21 cellular contexts compared by ENCODE assay signal in genomic region chr1:148158594-148158993, GRCh38. TPM values are rescaled to one million over a fixed set of nuclear protein-coding genes. Genes with fewer than 3 reads are reported as not detected.
A peak's percentile ranks its signal among the peaks of the same experiment; 100 is the strongest.
DNase-seq lines count a peak whose midpoint lies in the region; ATAC-seq and TF ChIP-seq lines count a peak whose summit lies in the region.
"Had no signal": no experiment of that assay in that cellular context is flagged by ENCODE, and none has a peak within 500 bp of the region (broad histone marks: within the 10 kb centered on the region; RNA-seq: fewer than 3 reads in every experiment).

No MANE protein-coding gene starts in this region.

- H3K9ac ChIP-seq in mesendoderm (ENCODE audit: low read length), result no peak overlapping the region

- no peak overlapping the region for H3K4ac ChIP-seq in mesendoderm (ENCODE audit: low read depth, low read length)

- no peak overlapping the region for H2BK5ac ChIP-seq in mesendoderm (ENCODE audit: low read length)

- H2BK15ac ChIP-seq in mesendoderm (replicated peaks; ENCODE audit: low read depth), result no peak overlapping the region

- peaks cover 45% of the 10 kb centered on the region for H3K27me3 ChIP-seq in left ventricle myocardium inferior (ENCODE audit: low read depth)
- no peaks in the 10 kb centered on the region for H3K27me3 ChIP-seq in mesendoderm (ENCODE audit: insufficient read depth, low read length, poor library complexity)
- H3K27me3 ChIP-seq: SJSA1 had no signal

- no peak overlapping the region for H4K8ac ChIP-seq in mesendoderm (ENCODE audit: low read depth, low read length)

- no peak for DNase-seq in left ventricle myocardium inferior
- DNase-seq in Right ventricle myocardium superior, result no peak
- DNase-seq in dermis blood vessel endothelial cell, result peak; percentile 2
- DNase-seq in mesendoderm, result peak; percentile 22
- DNase-seq in activated CD4-positive, alpha-beta memory T cell treated with anti-CD3 and anti-CD28 coated beads, Interleukin-2, amount 10 ng/mL, durations not matched to agents 7 days and 5 days, result no peak
- no peak for DNase-seq in DMS53 treated with DMSO at 0.1 percent for 48 hours (lab: John Stamatoyannopoulos, UW; ENCODE audit: unreplicated experiment)
- DNase-seq: 8988T, DMS 273 treated with DMSO at 0.1 percent for 48 hours, GOT3, IMR-90, Karpas-422, NCI-H1092, NCI-H1436 treated with DMSO at 0.1 percent for 48 hours, NCI-H2029, NCI-H345, NCI-H526, PC-9 had no signal

- H3K27me3 Mint-ChIP-seq in activated CD4-positive, alpha-beta memory T cell treated with anti-CD3 and anti-CD28 coated beads, Interleukin-2, amount 10 ng/mL, durations not matched to agents 7 days and 5 days, result peaks cover 23% of the 10 kb centered on the region

- no peaks in the 10 kb centered on the region for H3K79me1 ChIP-seq in mesendoderm (ENCODE audit: low read length)

- no peaks in the 10 kb centered on the region for H3K9me3 ChIP-seq in left ventricle myocardium inferior (replicated peaks)
- H3K9me3 ChIP-seq: SJSA1 had no signal

- peaks cover 2% of the 10 kb centered on the region for H3K4me1 Mint-ChIP-seq in activated CD4-positive, alpha-beta memory T cell treated with anti-CD3 and anti-CD28 coated beads, Interleukin-2, amount 10 ng/mL, durations not matched to agents 7 days and 5 days

- no peak overlapping the region for H3K56ac ChIP-seq in mesendoderm (ENCODE audit: low read length)

- WGBS in mesendoderm (ENCODE audit: extremely low coverage, insufficient coverage, low lambda C conversion rate), result no CpG with 5 or more reads among the region's 8 CpGs

- POLR2A ChIA-PET in activated CD4-positive, alpha-beta memory T cell treated with anti-CD3 and anti-CD28 coated beads, Interleukin-2, amount 10 ng/mL, durations not matched to agents 7 days and 5 days (lab: Charles Lee), result no interaction called here

- no peaks in the 10 kb centered on the region for H3K36me3 ChIP-seq in left ventricle myocardium inferior
- H3K36me3 ChIP-seq in mesendoderm (ENCODE audit: control insufficient read depth, insufficient read depth, low read length), result no peaks in the 10 kb centered on the region
- H3K36me3 ChIP-seq: SJSA1 had no signal

- H2AK5ac ChIP-seq in mesendoderm (ENCODE audit: low read length), result no peak overlapping the region

- no peak for TF ChIP-seq CTCF in left ventricle myocardium inferior (IDR thresholded peaks at IDR 0.05; ENCODE audit: borderline replicate concordance)

- no peak overlapping the region for H3K4me3 Mint-ChIP-seq in activated CD4-positive, alpha-beta memory T cell treated with anti-CD3 and anti-CD28 coated beads, Interleukin-2, amount 10 ng/mL, durations not matched to agents 7 days and 5 days

- H3K4me2 ChIP-seq in mesendoderm (ENCODE audit: low read length), result no peak overlapping the region
- H3K4me2 ChIP-seq: PC-9 had no signal

- no peaks in the 10 kb centered on the region for H3K79me2 ChIP-seq in mesendoderm (ENCODE audit: control insufficient read depth, insufficient read depth, low read length)

- H3K23ac ChIP-seq in mesendoderm (ENCODE audit: low read length), result no peak overlapping the region

- no peak overlapping the region for H3K27ac Mint-ChIP-seq in activated CD4-positive, alpha-beta memory T cell treated with anti-CD3 and anti-CD28 coated beads, Interleukin-2, amount 10 ng/mL, durations not matched to agents 7 days and 5 days

- H3K36me3 Mint-ChIP-seq in activated CD4-positive, alpha-beta memory T cell treated with anti-CD3 and anti-CD28 coated beads, Interleukin-2, amount 10 ng/mL, durations not matched to agents 7 days and 5 days (ENCODE audit: low read depth), result no peaks in the 10 kb centered on the region

- H3K27ac ChIP-seq in left ventricle myocardium inferior (replicated peaks) (peak overlapping the region; percentile 33), mesendoderm (ENCODE audit: low read depth, low read length) (no peak overlapping the region)
- H3K27ac ChIP-seq: HL-60, PC-9, SJSA1 had no signal

- no peaks in the 10 kb centered on the region for H3K4me1 ChIP-seq in left ventricle myocardium inferior
- H3K4me1 ChIP-seq in mesendoderm (ENCODE audit: control insufficient read depth, low read depth, low read length), result no peaks in the 10 kb centered on the region
- H3K4me1 ChIP-seq: SJSA1 had no signal

- no peak overlapping the region for H3K18ac ChIP-seq in mesendoderm (ENCODE audit: low read length)

- no peak overlapping the region for H2BK120ac ChIP-seq in mesendoderm (ENCODE audit: low read depth, low read length)

- H3K4me3 ChIP-seq in left ventricle myocardium inferior (no peak overlapping the region), mesendoderm (ENCODE audit: low read length) (no peak overlapping the region)
- H3K4me3 ChIP-seq: PC-9, SJSA1 had no signal

- H4K5ac ChIP-seq in mesendoderm (ENCODE audit: low read length), result no peak overlapping the region

- no peaks in the 10 kb centered on the region for H3K9me3 Mint-ChIP-seq in activated CD4-positive, alpha-beta memory T cell treated with anti-CD3 and anti-CD28 coated beads, Interleukin-2, amount 10 ng/mL, durations not matched to agents 7 days and 5 days

- ATAC-seq in Right ventricle myocardium superior (ENCODE audit: poor library complexity) (no peak), HG03565 (IDR thresholded peaks at IDR 0.05; ENCODE audit: unreplicated experiment) (no peak), GM21619 (IDR thresholded peaks at IDR 0.05; ENCODE audit: unreplicated experiment) (no peak)

- intact Hi-C loops in left ventricle myocardium inferior (cut with micrococcal nuclease) (no loop called here), Right ventricle myocardium superior (cut with DNase I) (no loop called here)

- CTCF ChIA-PET in activated CD4-positive, alpha-beta memory T cell treated with anti-CD3 and anti-CD28 coated beads, Interleukin-2, amount 10 ng/mL, durations not matched to agents 7 days and 5 days (lab: Charles Lee), result no interaction called here

RNA-seq across cellular contexts. Expression of gene NBPF11, which starts 6.5 kb away (rescaled TPM):
- total RNA-seq in left ventricle myocardium inferior, result 3.1 TPM
- total RNA-seq in Right ventricle myocardium superior, result 3.1 TPM
- 5.1 and 5.5 TPM in 2 replicates for total RNA-seq in dermis blood vessel endothelial cell
- 3.8 TPM for polyA plus RNA-seq in mesendoderm (2013, experiment 1 of 2)
- 3.6 TPM for polyA plus RNA-seq in mesendoderm (2013, experiment 2 of 2)
- 1 to 10 TPM; 9.7 to 9.8 TPM for total RNA-seq in activated CD4-positive, alpha-beta memory T cell treated with anti-CD3 and anti-CD28 coated beads, Interleukin-2, amount 10 ng/mL, durations not matched to agents 7 days and 5 days

Comparison
In these comparisons a context has a peak if more than half of its experiments do, and no peak if none do; other contexts are left out.
1. DNase-seq: peak in dermis blood vessel endothelial cell (single experiment) and mesendoderm (single experiment); none in left ventricle myocardium inferior (single experiment), Right ventricle myocardium superior (single experiment), activated CD4-positive, alpha-beta memory T cell treated with anti-CD3 and anti-CD28 coated beads, Interleukin-2, amount 10 ng/mL, durations not matched to agents 7 days and 5 days (single experiment) and DMS53 treated with DMSO at 0.1 percent for 48 hours (single experiment).